Comparison of ENCODE assay signal across 17 cellular contexts in the genomic region with DNA sequence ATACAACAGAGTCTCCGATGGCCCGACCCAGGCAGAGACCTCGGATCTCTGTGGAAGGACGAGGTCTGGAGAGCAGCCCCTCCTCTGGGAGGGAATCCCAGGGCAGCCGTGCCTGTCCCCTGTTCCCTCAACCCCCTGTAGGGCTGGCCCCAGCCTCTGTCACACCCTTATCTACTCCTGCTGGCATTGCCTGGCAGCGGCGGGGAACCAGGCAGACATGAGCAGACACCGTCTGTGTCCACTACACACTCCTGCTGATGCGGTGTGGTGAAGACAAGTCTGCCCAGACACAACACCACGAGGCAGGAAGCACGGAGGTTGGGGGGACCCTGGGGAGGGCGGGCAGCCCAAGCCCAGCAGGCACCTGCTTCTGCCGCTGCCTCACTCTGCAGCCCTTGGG. TPM values are rescaled to one million over a fixed set of nuclear protein-coding genes. Genes with fewer than 3 reads are reported as not detected.
A peak's percentile ranks its signal among the peaks of the same experiment; 100 is the strongest.
DNase-seq lines count a peak whose midpoint lies in the region; ATAC-seq and TF ChIP-seq lines count a peak whose summit lies in the region.
"Had no signal": no experiment of that assay in that cellular context is flagged by ENCODE, and none has a peak within 500 bp of the region (broad histone marks: within the 10 kb centered on the region; RNA-seq: fewer than 3 reads in every experiment).

No MANE protein-coding gene starts in this region.

- H3K4me1 ChIP-seq in heart right ventricle: peaks cover 3 to 26% (median 19%) of the 10 kb centered on the region in 9 donors

- 34 to 38% methylated on average over 13 of the region's 13 CpGs for WGBS in heart right ventricle, 2 donors

- H3K4me3 Mint-ChIP-seq in stimulated activated memory B cell treated with anti-CD40 and anti-IgM and Interleukin-4, amounts not matched to agents 10 μg/mL and 1 μg/mL and 100 μg/mL, for 72 hours: peak overlapping the region; percentile 68
- H3K4me3 Mint-ChIP-seq: activated CD4-positive, alpha-beta memory T cell treated with anti-CD3 and anti-CD28 coated beads, Interleukin-2, amount 10 ng/mL, durations not matched to agents 7 days and 5 days; activated naive CD8-positive, alpha-beta T cell treated with anti-CD3 and anti-CD28 coated beads, Interleukin-2, amount 50 U/mL, for 24 hours; effector memory CD8-positive, alpha-beta T cell had no signal

- H3K36me3 ChIP-seq in heart right ventricle (no peaks in the 10 kb centered on the region), brain microvascular endothelial cell (replicated peaks) (no peaks in the 10 kb centered on the region)
- H3K36me3 ChIP-seq: pancreas, tibial artery had no signal

- H3K36me3 Mint-ChIP-seq in stimulated activated memory B cell treated with anti-CD40 and anti-IgM and Interleukin-4, amounts not matched to agents 10 μg/mL and 1 μg/mL and 100 μg/mL, for 72 hours: no peaks in the 10 kb centered on the region

- DNase-seq in NCI-H2227 (lab: John Stamatoyannopoulos, UW; ENCODE audit: unreplicated experiment) (peak; percentile 14), NCI-H2227 treated with DMSO at 0.1 percent for 48 hours (lab: John Stamatoyannopoulos, UW) (no peak), NCI-H69 (lab: John Stamatoyannopoulos, UW) (peak; percentile 88), heart right ventricle (peak in 1 of 2 donors; percentile 38), SKM-1 treated with dmso at 0.1 percent for 144 hours (lab: John Stamatoyannopoulos, UW; ENCODE audit: unreplicated experiment) (no peak), brain microvascular endothelial cell (no peak)
- DNase-seq: activated CD4-positive, alpha-beta memory T cell treated with anti-CD3 and anti-CD28 coated beads, Interleukin-2, amount 10 ng/mL, durations not matched to agents 7 days and 5 days; activated naive CD8-positive, alpha-beta T cell treated with anti-CD3 and anti-CD28 coated beads, Interleukin-2, amount 50 U/mL, for 24 hours; caudate nucleus; effector memory CD8-positive, alpha-beta T cell; hypothalamus; NCI-H1436 treated with DMSO at 0.1 percent for 48 hours; SW 1271; tibial artery had no signal

- H3K27me3 ChIP-seq in heart right ventricle: no peaks in the 10 kb centered on the region
- H3K27me3 ChIP-seq in brain microvascular endothelial cell (replicated peaks): no peaks in the 10 kb centered on the region
- H3K27me3 ChIP-seq: pancreas, tibial artery had no signal

- no peak overlapping the region for H3K4me3 ChIP-seq in heart right ventricle
- H3K4me3 ChIP-seq in brain microvascular endothelial cell (ENCODE audit: low read depth, low read length): no peak overlapping the region
- H3K4me3 ChIP-seq: pancreas, tibial artery had no signal

- in situ Hi-C loops in brain microvascular endothelial cell (cut with HindIII; ENCODE audit: low pct_ligation_motif_present, low sequenced_read_pairs): no loop called here

- intact Hi-C loops in heart right ventricle (cut with DNase I): no loop called here

- H3K27ac Mint-ChIP-seq in stimulated activated memory B cell treated with anti-CD40 and anti-IgM and Interleukin-4, amounts not matched to agents 10 μg/mL and 1 μg/mL and 100 μg/mL, for 72 hours: peak overlapping the region; percentile 89
- H3K27ac Mint-ChIP-seq: activated CD4-positive, alpha-beta memory T cell treated with anti-CD3 and anti-CD28 coated beads, Interleukin-2, amount 10 ng/mL, durations not matched to agents 7 days and 5 days; activated naive CD8-positive, alpha-beta T cell treated with anti-CD3 and anti-CD28 coated beads, Interleukin-2, amount 50 U/mL, for 24 hours; effector memory CD8-positive, alpha-beta T cell had no signal

- H3K9me3 Mint-ChIP-seq in stimulated activated memory B cell treated with anti-CD40 and anti-IgM and Interleukin-4, amounts not matched to agents 10 μg/mL and 1 μg/mL and 100 μg/mL, for 72 hours: no peaks in the 10 kb centered on the region
- H3K9me3 Mint-ChIP-seq: activated CD4-positive, alpha-beta memory T cell treated with anti-CD3 and anti-CD28 coated beads, Interleukin-2, amount 10 ng/mL, durations not matched to agents 7 days and 5 days; activated naive CD8-positive, alpha-beta T cell treated with anti-CD3 and anti-CD28 coated beads, Interleukin-2, amount 50 U/mL, for 24 hours; effector memory CD8-positive, alpha-beta T cell had no signal

- TF ChIP-seq CTCF in heart right ventricle (IDR thresholded peaks at IDR 0.05) (no peak), brain microvascular endothelial cell (IDR thresholded peaks at IDR 0.05; ENCODE audit: low read depth, low read length, missing control alignments) (no peak)

- H3K27me3 Mint-ChIP-seq in stimulated activated memory B cell treated with anti-CD40 and anti-IgM and Interleukin-4, amounts not matched to agents 10 μg/mL and 1 μg/mL and 100 μg/mL, for 72 hours: no peaks in the 10 kb centered on the region
- H3K27me3 Mint-ChIP-seq: activated naive CD8-positive, alpha-beta T cell treated with anti-CD3 and anti-CD28 coated beads, Interleukin-2, amount 50 U/mL, for 24 hours had no signal

- ATAC-seq in heart right ventricle (peak in 7 of 8 donors; percentile 39 to 80 (median 66)), HG03175 (IDR thresholded peaks at IDR 0.05; ENCODE audit: unreplicated experiment) (no peak)
- peak; percentile 32 for ATAC-seq in stimulated activated memory B cell treated with anti-CD40 and anti-IgM and Interleukin-4, amounts not matched to agents 10 μg/mL and 1 μg/mL and 100 μg/mL, for 72 hours
- ATAC-seq: activated naive CD8-positive, alpha-beta T cell treated with anti-CD3 and anti-CD28 coated beads, Interleukin-2, amount 50 U/mL, for 24 hours; effector memory CD8-positive, alpha-beta T cell had no signal

- H3K27ac ChIP-seq in heart right ventricle: peak overlapping the region in 4 of 10 donors; percentile 25 to 51 (median 44)
- H3K27ac ChIP-seq in brain microvascular endothelial cell: no peak overlapping the region
- H3K27ac ChIP-seq: pancreas, tibial artery had no signal

- no peaks in the 10 kb centered on the region for H3K9me3 ChIP-seq in heart right ventricle
- H3K9me3 ChIP-seq: pancreas, tibial artery had no signal

- peaks cover 55% of the 10 kb centered on the region for H3K4me1 Mint-ChIP-seq in stimulated activated memory B cell treated with anti-CD40 and anti-IgM and Interleukin-4, amounts not matched to agents 10 μg/mL and 1 μg/mL and 100 μg/mL, for 72 hours
- H3K4me1 Mint-ChIP-seq: activated CD4-positive, alpha-beta memory T cell treated with anti-CD3 and anti-CD28 coated beads, Interleukin-2, amount 10 ng/mL, durations not matched to agents 7 days and 5 days had no signal

RNA-seq across cellular contexts. Expression of gene A4GALT, which starts 52.5 kb away (rescaled TPM):
- total RNA-seq in heart right ventricle: 100 to 1,000 TPM in 2 of 10 donors, 10 to 100 TPM in 8; 61.4 to 123 (median 80.6) TPM
- polyA plus RNA-seq in heart right ventricle: 100 to 1,000 TPM in 1 of 2 donors, 10 to 100 TPM in 1; 95.0 to 167 TPM

Comparison
In these comparisons a context has a peak if more than half of its experiments do, and no peak if none do; other contexts are left out.
1. DNase-seq: peak in NCI-H2227 (single experiment) and NCI-H69 (single experiment); none in NCI-H2227 treated with DMSO at 0.1 percent for 48 hours (single experiment), SKM-1 treated with dmso at 0.1 percent for 144 hours (single experiment) and brain microvascular endothelial cell (single experiment).